12 cellular contexts compared by ENCODE assay signal in the genomic region with DNA sequence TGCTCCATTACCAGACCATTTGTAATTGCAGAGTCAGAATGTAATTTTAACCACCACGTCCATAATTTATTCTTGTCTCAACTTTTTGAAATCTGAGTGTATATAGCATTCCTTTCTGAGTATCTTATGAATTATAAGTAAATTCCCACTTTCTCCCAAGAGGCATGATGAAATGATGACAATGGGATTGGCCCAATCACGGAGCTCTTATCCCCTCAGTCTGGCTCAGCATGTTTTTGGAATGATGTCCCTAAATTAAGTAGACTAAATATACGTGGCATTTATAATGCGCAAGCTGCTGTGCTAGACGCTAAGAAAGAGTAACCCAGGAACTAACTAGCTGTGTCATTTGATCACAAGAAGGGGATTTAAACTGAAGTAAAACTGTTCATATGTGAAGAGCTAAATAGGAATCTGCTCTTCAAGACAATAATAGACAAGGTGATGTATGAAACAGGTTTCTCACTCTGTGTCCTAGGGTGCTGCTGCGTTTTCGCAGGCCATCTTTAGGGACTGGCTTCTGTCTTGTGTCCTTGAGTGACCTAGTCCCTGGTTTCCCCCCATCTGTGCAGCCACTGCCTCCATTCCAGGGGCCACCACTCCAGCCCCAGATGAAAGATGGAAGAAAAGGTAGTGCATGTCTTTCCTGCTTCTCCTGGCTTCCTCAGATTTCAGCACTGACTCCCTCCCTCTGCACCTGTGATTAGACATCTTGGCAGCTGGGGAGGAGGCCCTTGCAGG. TPM values are rescaled to one million over a fixed set of nuclear protein-coding genes. Genes with fewer than 3 reads are reported as not detected.
"Had no signal": no experiment of that assay in that cellular context is flagged by ENCODE, and none has a peak within 500 bp of the region (broad histone marks: within the 10 kb centered on the region; RNA-seq: fewer than 3 reads in every experiment).

No MANE protein-coding gene starts in this region.

RNA-seq across cellular contexts. Expression of gene FBXW10, which starts 4.0 kb away (rescaled TPM):
- total RNA-seq: activated CD4-positive, alpha-beta memory T cell treated with anti-CD3 and anti-CD28 coated beads, Interleukin-2, amount 10 ng/mL, durations not matched to agents 7 days and 5 days; activated CD4-positive, alpha-beta T cell treated with anti-CD3 and anti-CD28 coated beads, Interleukin-2, amount 10 ng/mL, durations not matched to agents 7 days and 5 days; activated naive CD4-positive, alpha-beta T cell treated with anti-CD3 and anti-CD28 coated beads, Interleukin-2, amount 50 U/mL, for 72 hours; activated naive CD8-positive, alpha-beta T cell treated with anti-CD3 and anti-CD28 coated beads, Interleukin-2, amount 10 ng/mL, durations not matched to agents 7 days and 5 days; ascending aorta; colonic mucosa; dermis microvascular lymphatic vessel endothelial cell; epithelial cell of proximal tubule; glomerular endothelial cell; T-helper 2 cell treated with Interferon-gamma antibody and Interleukin-4, amounts not matched to agents 100 ng/mL and 5 ng/mL, for 36 hours; WTC11 had no signal
- polyA plus RNA-seq: fibroblast of lung had no signal
